15 cellular contexts compared by ENCODE assay signal in the genomic region with DNA sequence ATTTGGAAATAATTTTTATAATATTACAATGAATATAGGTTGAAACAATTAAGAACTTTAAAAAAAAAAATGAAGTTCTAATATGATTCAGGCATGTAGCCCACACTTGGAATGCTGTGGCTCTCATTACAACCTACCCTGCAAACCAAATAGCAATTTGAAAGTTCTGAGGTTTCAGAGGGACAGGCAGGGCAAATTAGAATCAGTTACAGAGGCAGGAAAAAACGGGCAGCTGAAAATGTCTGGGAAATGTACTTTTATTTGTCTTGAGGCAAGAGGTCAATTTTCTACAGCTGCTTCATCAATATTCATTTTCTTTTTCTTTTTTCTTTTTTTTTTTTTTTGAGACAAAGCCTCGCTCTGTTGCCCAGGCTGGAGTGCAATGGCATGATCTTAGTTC.
DNase-seq lines count a peak whose midpoint lies in the region; ATAC-seq and TF ChIP-seq lines count a peak whose summit lies in the region.
"Had no signal": no experiment of that assay in that cellular context is flagged by ENCODE, and none has a peak within 500 bp of the region (broad histone marks: within the 10 kb centered on the region; RNA-seq: fewer than 3 reads in every experiment).

No MANE protein-coding gene starts in this region.

- no peaks in the 10 kb centered on the region for H3K36me3 Mint-ChIP-seq in T-helper 17 cell (ENCODE audit: low read depth)
- peaks cover 20% of the 10 kb centered on the region for H3K36me3 Mint-ChIP-seq in stimulated activated memory B cell treated with anti-CD40 and anti-IgM and Interleukin-4, amounts not matched to agents 10 μg/mL and 1 μg/mL and 100 μg/mL, for 72 hours
- H3K36me3 Mint-ChIP-seq: type B pancreatic cell had no signal

- H3K4me3 ChIP-seq in left ventricle myocardium inferior, result no peak overlapping the region
- H3K4me3 ChIP-seq in fibroblast of mammary gland (ENCODE audit: control insufficient read depth, low read depth, low read length), result no peak overlapping the region

- no peak for DNase-seq in left ventricle myocardium inferior
- DNase-seq in Right ventricle myocardium superior, result no peak
- DNase-seq in T-helper 17 cell, result no peak
- peak; percentile 21 for DNase-seq in fibroblast of mammary gland (ENCODE audit: low read depth)
- no peak for DNase-seq in posterior vena cava (ENCODE audit: low spot score)
- DNase-seq in T1000 (lab: John Stamatoyannopoulos, UW), result no peak
- DNase-seq in OCI-M1 (lab: John Stamatoyannopoulos, UW), result no peak
- DNase-seq: activated CD4-positive, CD25-positive, alpha-beta regulatory T cell treated with anti-CD3 and anti-CD28 coated beads, Interleukin-2, amount 50 U/mL, for 72 hours; NCI-H2029; NCI-H524 had no signal

- H3K36me3 ChIP-seq in left ventricle myocardium inferior, result no peaks in the 10 kb centered on the region

- no peaks in the 10 kb centered on the region for H3K27me3 Mint-ChIP-seq in T-helper 17 cell
- H3K27me3 Mint-ChIP-seq in stimulated activated memory B cell treated with anti-CD40 and anti-IgM and Interleukin-4, amounts not matched to agents 10 μg/mL and 1 μg/mL and 100 μg/mL, for 72 hours, result no peaks in the 10 kb centered on the region
- H3K27me3 Mint-ChIP-seq: activated naive CD4-positive, alpha-beta T cell treated with anti-CD3 and anti-CD28 coated beads, Interleukin-2, amount 50 U/mL, for 24 hours; dendritic cell treated with granulocyte-macrophage colony-stimulating factor and Interleukin-4, amounts not matched to agents 40 ng/mL and 50 ng/mL, for 4 days; type B pancreatic cell had no signal

- peaks cover 85% of the 10 kb centered on the region for H3K4me1 ChIP-seq in left ventricle myocardium inferior

- H3K9me3 ChIP-seq in left ventricle myocardium inferior (replicated peaks) (no peaks in the 10 kb centered on the region), T-helper 17 cell (ENCODE audit: control insufficient read depth, low read length, poor library complexity, severe bottlenecking) (no peaks in the 10 kb centered on the region)

- H3K4me3 Mint-ChIP-seq in T-helper 17 cell, result peak overlapping the region; percentile 76
- no peak overlapping the region for H3K4me3 Mint-ChIP-seq in stimulated activated memory B cell treated with anti-CD40 and anti-IgM and Interleukin-4, amounts not matched to agents 10 μg/mL and 1 μg/mL and 100 μg/mL, for 72 hours
- H3K4me3 Mint-ChIP-seq: activated naive CD4-positive, alpha-beta T cell treated with anti-CD3 and anti-CD28 coated beads, Interleukin-2, amount 50 U/mL, for 24 hours; dendritic cell treated with granulocyte-macrophage colony-stimulating factor and Interleukin-4, amounts not matched to agents 40 ng/mL and 50 ng/mL, for 4 days; nephron; type B pancreatic cell had no signal

- intact Hi-C loops in left ventricle myocardium inferior (cut with micrococcal nuclease) (no loop called here), Right ventricle myocardium superior (cut with DNase I) (no loop called here), posterior vena cava (cut with DNase I) (no loop called here)

- TF ChIP-seq CTCF in left ventricle myocardium inferior (IDR thresholded peaks at IDR 0.05; ENCODE audit: borderline replicate concordance) (no peak), fibroblast of mammary gland (conservative IDR thresholded peaks at IDR 0.05; ENCODE audit: control insufficient read depth, insufficient read depth, low read depth, low read length) (no peak)

- H3K27ac ChIP-seq in left ventricle myocardium inferior (replicated peaks), result peak overlapping the region; percentile 84

- H3K4me1 Mint-ChIP-seq in T-helper 17 cell, result peaks cover 67% of the 10 kb centered on the region
- H3K4me1 Mint-ChIP-seq in stimulated activated memory B cell treated with anti-CD40 and anti-IgM and Interleukin-4, amounts not matched to agents 10 μg/mL and 1 μg/mL and 100 μg/mL, for 72 hours, result peaks cover 85% of the 10 kb centered on the region

- H3K27me3 ChIP-seq in left ventricle myocardium inferior (ENCODE audit: low read depth), result no peaks in the 10 kb centered on the region

- H3K9me3 Mint-ChIP-seq in stimulated activated memory B cell treated with anti-CD40 and anti-IgM and Interleukin-4, amounts not matched to agents 10 μg/mL and 1 μg/mL and 100 μg/mL, for 72 hours, result no peaks in the 10 kb centered on the region
- H3K9me3 Mint-ChIP-seq: activated naive CD4-positive, alpha-beta T cell treated with anti-CD3 and anti-CD28 coated beads, Interleukin-2, amount 50 U/mL, for 24 hours; dendritic cell treated with granulocyte-macrophage colony-stimulating factor and Interleukin-4, amounts not matched to agents 40 ng/mL and 50 ng/mL, for 4 days; nephron; type B pancreatic cell had no signal

- ATAC-seq in Right ventricle myocardium superior (ENCODE audit: poor library complexity) (no peak), T-helper 17 cell (no peak)
- no peak for ATAC-seq in stimulated activated memory B cell treated with anti-CD40 and anti-IgM and Interleukin-4, amounts not matched to agents 10 μg/mL and 1 μg/mL and 100 μg/mL, for 72 hours

- H3K27ac Mint-ChIP-seq in T-helper 17 cell, result peak overlapping the region; percentile 99
- peak overlapping the region; percentile 95 for H3K27ac Mint-ChIP-seq in stimulated activated memory B cell treated with anti-CD40 and anti-IgM and Interleukin-4, amounts not matched to agents 10 μg/mL and 1 μg/mL and 100 μg/mL, for 72 hours
- H3K27ac Mint-ChIP-seq: dendritic cell treated with granulocyte-macrophage colony-stimulating factor and Interleukin-4, amounts not matched to agents 40 ng/mL and 50 ng/mL, for 4 days had no signal
